ENCODE assay signal across 23 cellular contexts in the genomic region with DNA sequence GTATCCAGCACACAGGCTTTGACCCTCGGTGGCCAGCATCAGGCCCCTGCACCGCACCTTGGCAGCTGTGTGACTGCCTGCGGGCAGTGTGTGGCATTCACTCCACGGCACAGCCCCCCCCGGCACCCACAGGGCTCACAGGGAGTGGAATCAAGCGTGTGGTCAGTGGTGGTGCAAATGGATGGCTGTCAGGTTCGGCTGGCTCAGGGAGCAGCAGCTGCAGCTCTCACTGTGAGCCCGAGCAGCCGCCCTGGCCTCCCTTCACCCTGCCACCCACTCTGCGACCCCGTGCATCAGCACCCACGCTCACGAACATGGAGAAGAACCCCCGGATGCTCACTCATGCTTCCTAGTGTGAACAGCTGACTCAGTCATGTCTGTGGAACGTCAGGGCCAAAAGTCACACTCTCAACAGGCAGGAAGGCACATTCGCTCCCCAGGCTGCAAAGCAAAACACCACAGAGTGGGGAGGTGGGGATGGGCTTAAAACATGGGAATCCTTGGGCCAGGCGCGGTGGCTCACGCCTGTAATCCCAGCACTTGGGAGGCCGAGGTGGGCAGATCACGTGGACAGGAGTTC. TPM values are rescaled to one million over a fixed set of nuclear protein-coding genes. Genes with fewer than 3 reads are reported as not detected.
DNase-seq lines count a peak whose midpoint lies in the region; ATAC-seq lines count a peak whose summit lies in the region.
"Had no signal": no experiment of that assay in that cellular context is flagged by ENCODE, and none has a peak within 500 bp of the region (broad histone marks: within the 10 kb centered on the region; RNA-seq: fewer than 3 reads in every experiment).

No MANE protein-coding gene starts in this region.

- DNase-seq in EL (peak; percentile 56), HCEC 1CT (peak; percentile 38), ecto neural progenitor cell (ENCODE audit: low spot score) (peak; percentile 42), caudate nucleus (lab: John Stamatoyannopoulos, UW) (no peak), NCI-H1417 treated with DMSO at 0.1 percent for 48 hours (lab: John Stamatoyannopoulos, UW) (no peak)
- peak; percentile 59 for DNase-seq in natural killer cell treated with Interleukin-12 subunit alpha and Interleukin-12 subunit beta and Interleukin-15 and Interleukin-18, amount 100 ng/mL, for 72 hours (ENCODE audit: low spot score)
- DNase-seq: AML-193; Caco-2; cerebellar nuclear complex; foreskin melanocyte; GDM1; lower lobe of right lung; naive thymus-derived CD4-positive, alpha-beta T cell; NCI-H1930; stimulated activated CD4-positive, alpha-beta T cell treated with anti-CD3 and anti-CD28 coated beads, Interleukin-15, amount 100 ng/mL, for 24 hours; stimulated activated naive CD4-positive, alpha-beta T cell; T-helper 17 cell had no signal

- H3K9me3 Mint-ChIP-seq in natural killer cell treated with Interleukin-12 subunit alpha and Interleukin-12 subunit beta and Interleukin-15 and Interleukin-18, amount 100 ng/mL, for 72 hours, result no peaks in the 10 kb centered on the region
- H3K9me3 Mint-ChIP-seq: naive thymus-derived CD4-positive, alpha-beta T cell had no signal

- no peaks in the 10 kb centered on the region for H3K36me3 Mint-ChIP-seq in natural killer cell treated with Interleukin-12 subunit alpha and Interleukin-12 subunit beta and Interleukin-15 and Interleukin-18, amount 100 ng/mL, for 72 hours
- H3K36me3 Mint-ChIP-seq: activated naive CD8-positive, alpha-beta T cell; naive thymus-derived CD4-positive, alpha-beta T cell had no signal

- no peaks in the 10 kb centered on the region for H3K4me1 Mint-ChIP-seq in natural killer cell treated with Interleukin-12 subunit alpha and Interleukin-12 subunit beta and Interleukin-15 and Interleukin-18, amount 100 ng/mL, for 72 hours (ENCODE audit: low read depth in 2 of 2)

- no peak for ATAC-seq in natural killer cell treated with Interleukin-12 subunit alpha and Interleukin-12 subunit beta and Interleukin-15 and Interleukin-18, amount 100 ng/mL, for 72 hours
- ATAC-seq in HG02840 (IDR thresholded peaks at IDR 0.05; ENCODE audit: low FRiP score, unreplicated experiment) (no peak), HG03521 (IDR thresholded peaks at IDR 0.05; ENCODE audit: unreplicated experiment) (no peak)
- ATAC-seq: GM12878; lower lobe of right lung; naive thymus-derived CD4-positive, alpha-beta T cell; T-helper 17 cell had no signal

- H3K27ac Mint-ChIP-seq in natural killer cell treated with Interleukin-12 subunit alpha and Interleukin-12 subunit beta and Interleukin-15 and Interleukin-18, amount 100 ng/mL, for 72 hours, result no peak overlapping the region
- H3K27ac Mint-ChIP-seq: activated naive CD8-positive, alpha-beta T cell; T-helper 17 cell had no signal

- H3K4me3 Mint-ChIP-seq in natural killer cell treated with Interleukin-12 subunit alpha and Interleukin-12 subunit beta and Interleukin-15 and Interleukin-18, amount 100 ng/mL, for 72 hours, result no peak overlapping the region
- H3K4me3 Mint-ChIP-seq: activated naive CD8-positive, alpha-beta T cell; naive thymus-derived CD4-positive, alpha-beta T cell; T-helper 17 cell had no signal

- H3K27me3 Mint-ChIP-seq in natural killer cell treated with Interleukin-12 subunit alpha and Interleukin-12 subunit beta and Interleukin-15 and Interleukin-18, amount 100 ng/mL, for 72 hours, result no peaks in the 10 kb centered on the region
- H3K27me3 Mint-ChIP-seq: activated naive CD8-positive, alpha-beta T cell; naive thymus-derived CD4-positive, alpha-beta T cell; T-helper 17 cell had no signal

- no peak overlapping the region for H3K27ac ChIP-seq in caudate nucleus (ENCODE audit: low read depth, low read length)
- H3K27ac ChIP-seq: lower lobe of right lung, prostate gland, transverse colon had no signal

RNA-seq across cellular contexts. Expression of a gene that starts 41.5 kb away (rescaled TPM):
- 1 to 10 TPM; 1.2 to 1.8 TPM for total RNA-seq in natural killer cell treated with Interleukin-12 subunit alpha and Interleukin-12 subunit beta and Interleukin-15 and Interleukin-18, amount 100 ng/mL, for 72 hours

Comparison
In these comparisons a context has a peak if more than half of its experiments do, and no peak if none do; other contexts are left out.
1. DNase-seq: peak in EL (single experiment), HCEC 1CT (single experiment), ecto neural progenitor cell (single experiment) and natural killer cell treated with Interleukin-12 subunit alpha and Interleukin-12 subunit beta and Interleukin-15 and Interleukin-18, amount 100 ng/mL, for 72 hours (single experiment); none in caudate nucleus (0 of 61) and NCI-H1417 treated with DMSO at 0.1 percent for 48 hours (single experiment).